ENCODE assay signal across 8 cellular contexts in genomic region chr15:92714071-92714456, GRCh38. TPM values are rescaled to one million over a fixed set of nuclear protein-coding genes. Genes with fewer than 3 reads are reported as not detected.
A peak's percentile ranks its signal among the peaks of the same experiment; 100 is the strongest.
DNase-seq lines count a peak whose midpoint lies in the region; ATAC-seq, FAIRE-seq and TF ChIP-seq lines count a peak whose summit lies in the region.

No MANE protein-coding gene starts in this region.

- H3K9ac ChIP-seq in neural progenitor cell, result peak overlapping the region; percentile 2

- H3K79me2 ChIP-seq in neural progenitor cell (ENCODE audit: low read depth), result no peaks in the 10 kb centered on the region

- peak overlapping the region; percentile 63 for H3K4me3 Mint-ChIP-seq in activated CD8-positive, alpha-beta T cell treated with anti-CD3 and anti-CD28 coated beads, Interleukin-2, amount 10 ng/mL, durations not matched to agents 7 days and 5 days
- H3K4me3 Mint-ChIP-seq in neural progenitor cell, result peak overlapping the region; percentile 89

- peak overlapping the region; percentile 78 to 92 (median 87) for H3K27ac ChIP-seq in gastroesophageal sphincter
- H3K27ac ChIP-seq in neural progenitor cell, result no peak overlapping the region

- peak overlapping the region; percentile 97 for H2AFZ ChIP-seq in neural progenitor cell (replicated peaks)

- peaks cover 15% of the 10 kb centered on the region for H3F3A ChIP-seq in neural progenitor cell (ENCODE audit: low read depth)

- no peaks in the 10 kb centered on the region for H3K36me3 ChIP-seq in gastroesophageal sphincter
- no peaks in the 10 kb centered on the region for H3K36me3 ChIP-seq in neural progenitor cell

- H3K9me3 ChIP-seq in gastroesophageal sphincter (no peaks in the 10 kb centered on the region), neural progenitor cell (ENCODE audit: low read depth) (no peaks in the 10 kb centered on the region)

- no peak for FAIRE-seq in RCC 7860 (lab: Jason Lieb, UNC)

- TF ChIP-seq CTCF in gastroesophageal sphincter (IDR thresholded peaks at IDR 0.05) (no peak), neural progenitor cell (IDR thresholded peaks at IDR 0.05) (no peak)

- CTCF ChIA-PET in activated CD8-positive, alpha-beta T cell treated with anti-CD3 and anti-CD28 coated beads, Interleukin-2, amount 10 ng/mL, durations not matched to agents 7 days and 5 days (lab: Charles Lee), result interaction anchor here (0.6 to 1.4 kb wide), 26 partner anchors 8 to 619 kb away, joined by 3 to 30 read pairs (median 4); partner anchors contain the start of gene ST8SIA2

- TF ChIP-seq POLR2A in gastroesophageal sphincter (IDR thresholded peaks at IDR 0.05), result no peak

- DNase-seq in stimulated activated CD4-positive, alpha-beta T cell treated with anti-CD3 and anti-CD28 coated beads, Interleukin-15, amount 100 ng/mL, for 24 hours, result peak; percentile 8
- DNase-seq in stimulated activated CD4-positive, alpha-beta T cell treated with anti-CD3 and anti-CD28 coated beads, Interleukin-4, amount 100 ng/mL, for 24 hours, result no peak
- DNase-seq in activated CD8-positive, alpha-beta T cell treated with anti-CD3 and anti-CD28 coated beads, Interleukin-2, amount 10 ng/mL, durations not matched to agents 7 days and 5 days, result no peak
- peak; percentile 67 for DNase-seq in neural progenitor cell (ENCODE audit: low spot score)
- DNase-seq in NCI-H2107 treated with DMSO at 0.1 percent for 48 hours (lab: John Stamatoyannopoulos, UW; ENCODE audit: unreplicated experiment), result no peak
- no peak for DNase-seq in RCC 7860 (ENCODE audit: low spot score)

- WGBS in gastroesophageal sphincter (ENCODE audit: low coverage in 1 of 2), 2 donors, result 0 to 6% methylated on average over 1 to 7 of the region's 16 CpGs

- no peaks in the 10 kb centered on the region for H4K20me1 ChIP-seq in neural progenitor cell (ENCODE audit: low read depth)

- peaks cover 15% of the 10 kb centered on the region for H3K27me3 Mint-ChIP-seq in activated CD8-positive, alpha-beta T cell treated with anti-CD3 and anti-CD28 coated beads, Interleukin-2, amount 10 ng/mL, durations not matched to agents 7 days and 5 days (ENCODE audit: low read depth)
- H3K27me3 Mint-ChIP-seq in neural progenitor cell (ENCODE audit: insufficient read depth, low read depth), result peaks cover 2% of the 10 kb centered on the region

- peak overlapping the region; percentile 45 to 65 for H3K4me3 ChIP-seq in gastroesophageal sphincter
- peak overlapping the region; percentile 59 for H3K4me3 ChIP-seq in neural progenitor cell

- no peaks in the 10 kb centered on the region for H3K36me3 Mint-ChIP-seq in activated CD8-positive, alpha-beta T cell treated with anti-CD3 and anti-CD28 coated beads, Interleukin-2, amount 10 ng/mL, durations not matched to agents 7 days and 5 days (ENCODE audit: low read depth)
- no peaks in the 10 kb centered on the region for H3K36me3 Mint-ChIP-seq in neural progenitor cell

- no peak for TF ChIP-seq EP300 in gastroesophageal sphincter (IDR thresholded peaks at IDR 0.05)

- H3K27me3 ChIP-seq in gastroesophageal sphincter, result no peaks in the 10 kb centered on the region
- H3K27me3 ChIP-seq in neural progenitor cell, result peaks cover 31% of the 10 kb centered on the region

- POLR2A ChIA-PET in activated CD8-positive, alpha-beta T cell treated with anti-CD3 and anti-CD28 coated beads, Interleukin-2, amount 10 ng/mL, durations not matched to agents 7 days and 5 days (lab: Charles Lee), result no interaction called here

- H3K4me1 ChIP-seq in gastroesophageal sphincter, result peaks cover 0 to 18% (median 0%) of the 10 kb centered on the region in 3 donors
- peaks cover 11% of the 10 kb centered on the region for H3K4me1 ChIP-seq in neural progenitor cell

- ATAC-seq in HG03159 (IDR thresholded peaks at IDR 0.05; ENCODE audit: unreplicated experiment), result peak; percentile 25
- ATAC-seq in activated CD8-positive, alpha-beta T cell treated with anti-CD3 and anti-CD28 coated beads, Interleukin-2, amount 10 ng/mL, durations not matched to agents 7 days and 5 days, result peak; percentile 28
- peak; percentile 26 for ATAC-seq in gastroesophageal sphincter

- no peaks in the 10 kb centered on the region for H3K9me3 Mint-ChIP-seq in activated CD8-positive, alpha-beta T cell treated with anti-CD3 and anti-CD28 coated beads, Interleukin-2, amount 10 ng/mL, durations not matched to agents 7 days and 5 days (ENCODE audit: insufficient read depth)
- peaks cover 9% of the 10 kb centered on the region for H3K9me3 Mint-ChIP-seq in neural progenitor cell

- H3K4me1 Mint-ChIP-seq in activated CD8-positive, alpha-beta T cell treated with anti-CD3 and anti-CD28 coated beads, Interleukin-2, amount 10 ng/mL, durations not matched to agents 7 days and 5 days (ENCODE audit: low read depth), result peaks cover 5% of the 10 kb centered on the region
- peaks cover 22% of the 10 kb centered on the region for H3K4me1 Mint-ChIP-seq in neural progenitor cell

- no peak overlapping the region for H3K27ac Mint-ChIP-seq in activated CD8-positive, alpha-beta T cell treated with anti-CD3 and anti-CD28 coated beads, Interleukin-2, amount 10 ng/mL, durations not matched to agents 7 days and 5 days
- H3K27ac Mint-ChIP-seq in neural progenitor cell, result no peak overlapping the region

- H3K4me2 ChIP-seq in neural progenitor cell, result peak overlapping the region; percentile 87

RNA-seq across cellular contexts. Expression of gene FAM174B, which starts 58.5 kb away (rescaled TPM):
- 1 to 10 TPM; 2.5 to 3.3 TPM for total RNA-seq in activated CD8-positive, alpha-beta T cell treated with anti-CD3 and anti-CD28 coated beads, Interleukin-2, amount 10 ng/mL, durations not matched to agents 7 days and 5 days
- 10 to 100 TPM in 3 of 4 donors, 1 to 10 TPM in 1; 9.2 to 15.5 (median 13.3) TPM for total RNA-seq in gastroesophageal sphincter
- total RNA-seq in neural progenitor cell (ENCODE audit: low replicate concordance), result 8.6 and 10.1 TPM in 2 replicates

Comparison
In these comparisons a context has a peak if more than half of its experiments do, and no peak if none do; other contexts are left out.
1. DNase-seq: peak in stimulated activated CD4-positive, alpha-beta T cell treated with anti-CD3 and anti-CD28 coated beads, Interleukin-15, amount 100 ng/mL, for 24 hours (single experiment) and neural progenitor cell (single experiment); none in stimulated activated CD4-positive, alpha-beta T cell treated with anti-CD3 and anti-CD28 coated beads, Interleukin-4, amount 100 ng/mL, for 24 hours (single experiment), activated CD8-positive, alpha-beta T cell treated with anti-CD3 and anti-CD28 coated beads, Interleukin-2, amount 10 ng/mL, durations not matched to agents 7 days and 5 days (single experiment), NCI-H2107 treated with DMSO at 0.1 percent for 48 hours (single experiment) and RCC 7860 (single experiment).
2. Peak in every context shown above with its lines, with median percentiles within 50 percentile points of each other: ATAC-seq.